8 cellular contexts compared by ENCODE assay signal in genomic region chr11:207213-208176, GRCh38. TPM values are rescaled to one million over a fixed set of nuclear protein-coding genes. Genes with fewer than 3 reads are reported as not detected.
A peak's percentile ranks its signal among the peaks of the same experiment; 100 is the strongest.
DNase-seq lines count a peak whose midpoint lies in the region; ATAC-seq lines count a peak whose summit lies in the region.

TSS of gene BET1L (minus strand) at chr11:207399. CDS start at chr11:207321, 78 bp downstream.
TSS of gene RIC8A (plus strand) at chr11:207708. CDS start at chr11:208855, 1,147 bp downstream.

- DNase-seq in NCI-H69 (lab: John Stamatoyannopoulos, UW): peak; percentile 99
- peak; percentile 99 for DNase-seq in activated CD4-positive, alpha-beta T cell treated with anti-CD3 and anti-CD28 coated beads, Interleukin-2, amount 10 ng/mL, durations not matched to agents 7 days and 5 days
- DNase-seq in cortex of kidney (lab: John Stamatoyannopoulos, UW): peak; percentile 65
- peak; percentile 99 for DNase-seq in left kidney (ENCODE audit: low read depth, low spot score)
- DNase-seq in stimulated activated CD4-positive, alpha-beta T cell treated with anti-CD3 and anti-CD28 coated beads, Interleukin-2, amount 100 ng/mL, for 24 hours: peak; percentile 96 to 97

- peak within 1 kb of the TSS; percentile 99 for H3K27ac ChIP-seq in BLaER1

- peak within 1 kb of the TSS; percentile 98 for H3K9ac ChIP-seq in BLaER1

- CTCF ChIA-PET in activated CD4-positive, alpha-beta T cell treated with anti-CD3 and anti-CD28 coated beads, Interleukin-2, amount 10 ng/mL, durations not matched to agents 7 days and 5 days (lab: Charles Lee): interaction anchor here (0.5 to 1.8 kb wide), 13 partner anchors 10 to 238 kb away, joined by 3 to 6 read pairs (median 3); a partner anchor contains a TSS

- peak within 1 kb of the TSS; percentile 99 for H3K27ac Mint-ChIP-seq in activated CD4-positive, alpha-beta T cell treated with anti-CD3 and anti-CD28 coated beads, Interleukin-2, amount 10 ng/mL, durations not matched to agents 7 days and 5 days

- no peaks in the 10 kb centered on the region for H3K9me3 Mint-ChIP-seq in activated CD4-positive, alpha-beta T cell treated with anti-CD3 and anti-CD28 coated beads, Interleukin-2, amount 10 ng/mL, durations not matched to agents 7 days and 5 days

- H3K4me1 Mint-ChIP-seq in activated CD4-positive, alpha-beta T cell treated with anti-CD3 and anti-CD28 coated beads, Interleukin-2, amount 10 ng/mL, durations not matched to agents 7 days and 5 days: peaks cover 46% of the 10 kb centered on the region

- no peaks in the 10 kb centered on the region for H3K27me3 Mint-ChIP-seq in activated CD4-positive, alpha-beta T cell treated with anti-CD3 and anti-CD28 coated beads, Interleukin-2, amount 10 ng/mL, durations not matched to agents 7 days and 5 days

- POLR2A ChIA-PET in activated CD4-positive, alpha-beta T cell treated with anti-CD3 and anti-CD28 coated beads, Interleukin-2, amount 10 ng/mL, durations not matched to agents 7 days and 5 days (lab: Charles Lee): interaction anchor here (0.5 to 1.4 kb wide), 5 partner anchors 80 to 241 kb away, joined by 3 to 4 read pairs (median 4); no protein-coding TSS in a partner anchor

- H3K36me3 ChIP-seq in BLaER1: peaks cover 67% of the 10 kb centered on the region

- H4K20me1 ChIP-seq in BLaER1: peaks cover 81% of the 10 kb centered on the region

- peak within 1 kb of the TSS; percentile 95 for H3K4me3 Mint-ChIP-seq in activated CD4-positive, alpha-beta T cell treated with anti-CD3 and anti-CD28 coated beads, Interleukin-2, amount 10 ng/mL, durations not matched to agents 7 days and 5 days

- H3K9me3 ChIP-seq in BLaER1: no peaks in the 10 kb centered on the region

- peak; percentile 74 for ATAC-seq in GM19328 (IDR thresholded peaks at IDR 0.05; ENCODE audit: unreplicated experiment)
- ATAC-seq in HG03520 (IDR thresholded peaks at IDR 0.05; ENCODE audit: unreplicated experiment): peak; percentile 76

- peaks cover 48% of the 10 kb centered on the region for H3K4me1 ChIP-seq in BLaER1

- peak within 1 kb of the TSS; percentile 100 for H3K4me3 ChIP-seq in BLaER1

- H3K27me3 ChIP-seq in BLaER1: no peaks in the 10 kb centered on the region

- peaks cover 57% of the 10 kb centered on the region for H3K36me3 Mint-ChIP-seq in activated CD4-positive, alpha-beta T cell treated with anti-CD3 and anti-CD28 coated beads, Interleukin-2, amount 10 ng/mL, durations not matched to agents 7 days and 5 days (ENCODE audit: low read depth)

- H3K4me2 ChIP-seq in BLaER1: peak within 1 kb of the TSS; percentile 99

RNA-seq across cellular contexts. Expression of gene BET1L, which starts in this region (rescaled TPM):
- 10 to 100 TPM; 29.7 to 33.2 TPM for total RNA-seq in activated CD4-positive, alpha-beta T cell treated with anti-CD3 and anti-CD28 coated beads, Interleukin-2, amount 10 ng/mL, durations not matched to agents 7 days and 5 days

RNA-seq across cellular contexts. Expression of gene RIC8A, which starts in this region (rescaled TPM):
- total RNA-seq in activated CD4-positive, alpha-beta T cell treated with anti-CD3 and anti-CD28 coated beads, Interleukin-2, amount 10 ng/mL, durations not matched to agents 7 days and 5 days: 100 to 1,000 TPM; 111 to 124 TPM

Comparison
In these comparisons a context has a peak if more than half of its experiments do, and no peak if none do; other contexts are left out.
1. Peak in every context shown above with its lines: DNase-seq, ATAC-seq, H3K4me3 ChIP-seq and H3K27ac ChIP-seq.